2 cellular contexts compared by ENCODE assay signal in genomic region chr17:16551878-16552636, GRCh38.
TF ChIP-seq lines count a peak whose summit lies in the region.

No MANE protein-coding gene starts in this region.

TF ChIP-seq in liver, 16 proteins besides CTCF, POLR2A, EP300 and RAD21 (continued from another document):
- TF ChIP-seq FOXA2 (IDR thresholded peaks at IDR 0.05), result no peak
- TF ChIP-seq HNF4A (conservative IDR thresholded peaks at IDR 0.05), result no peak
- no peak for TF ChIP-seq JUND (IDR thresholded peaks at IDR 0.05)

TF ChIP-seq in HepG2, 621 proteins besides CTCF, POLR2A, EP300 and RAD21 (continued from another document):
- TF ChIP-seq FOXO4 (CRISPR knock-in tag; conservative IDR thresholded peaks at IDR 0.05) (no peak), ZNF280D (CRISPR knock-in tag; IDR thresholded peaks at IDR 0.05) (no peak), ZNF775 (CRISPR knock-in tag; IDR thresholded peaks at IDR 0.05; ENCODE audit: borderline replicate concordance) (no peak), ZNF496 (CRISPR knock-in tag; IDR thresholded peaks at IDR 0.05; ENCODE audit: insufficient replicate concordance) (no peak), ZFP1 (CRISPR knock-in tag; IDR thresholded peaks at IDR 0.05) (no peak), FOXA3 (CRISPR knock-in tag; IDR thresholded peaks at IDR 0.05) (no peak), ZFAT (CRISPR knock-in tag; conservative IDR thresholded peaks at IDR 0.05) (no peak), KDM5A (IDR thresholded peaks at IDR 0.05; ENCODE audit: borderline replicate concordance, low read length) (no peak), ZNF354B (CRISPR knock-in tag; IDR thresholded peaks at IDR 0.05) (no peak), TFDP2 (CRISPR knock-in tag; IDR thresholded peaks at IDR 0.05) (no peak)
